In genomic region chr20:17650816-17651760, GRCh38 we compare ENCODE assay signal across 11 cellular contexts. TPM values are rescaled to one million over a fixed set of nuclear protein-coding genes. Genes with fewer than 3 reads are reported as not detected.
DNase-seq lines count a peak whose midpoint lies in the region; ATAC-seq and TF ChIP-seq lines count a peak whose summit lies in the region.
"Had no signal": no experiment of that assay in that cellular context is flagged by ENCODE, and none has a peak within 500 bp of the region (broad histone marks: within the 10 kb centered on the region; RNA-seq: fewer than 3 reads in every experiment).

No MANE protein-coding gene starts in this region.

- TF ChIP-seq POLR2A in vagina (IDR thresholded peaks at IDR 0.05) = no peak

- intact Hi-C loops in left cardiac atrium (cut with DNase I) = no loop called here
- intact Hi-C loops in vagina (cut with DNase I) = loop anchor here (5.0 kb wide), 1 partner anchor 561 kb away; no protein-coding TSS in a partner anchor

- H3K4me1 ChIP-seq in right atrium auricular region (peaks cover 0 to 60% of the 10 kb centered on the region in 2 donors), vagina (peaks cover 68% of the 10 kb centered on the region)

- H3K9me3 ChIP-seq in right atrium auricular region (no peaks in the 10 kb centered on the region), vagina (no peaks in the 10 kb centered on the region)

- H3K27ac ChIP-seq in right atrium auricular region (no peak overlapping the region), VCaP (peak overlapping the region; percentile 49), vagina (peak overlapping the region; percentile 46)

- ATAC-seq in left cardiac atrium (peak in 1 of 2 donors; percentile 9), left lobe of liver (peak; percentile 9), HG02588 (IDR thresholded peaks at IDR 0.05; ENCODE audit: unreplicated experiment) (no peak)

- DNase-seq in left cardiac atrium = peak; percentile 7
- DNase-seq in right atrium auricular region (ENCODE audit: low spot score) = no peak
- no peak for DNase-seq in left lobe of liver (ENCODE audit: low spot score)
- DNase-seq in vagina (ENCODE audit: extremely low spot score in 2 of 2) = no peak
- DNase-seq in nucleus accumbens (lab: John Stamatoyannopoulos, UW) = no peak
- DNase-seq in DMS53 (lab: John Stamatoyannopoulos, UW) = no peak
- DNase-seq: small intestine had no signal

- no peaks in the 10 kb centered on the region for H3K36me3 ChIP-seq in right atrium auricular region
- no peaks in the 10 kb centered on the region for H3K36me3 ChIP-seq in vagina

- H3K27me3 ChIP-seq in right atrium auricular region = no peaks in the 10 kb centered on the region
- H3K27me3 ChIP-seq in vagina = no peaks in the 10 kb centered on the region

- H3K4me3 ChIP-seq in right atrium auricular region (no peak overlapping the region), vagina (no peak overlapping the region)

- TF ChIP-seq CTCF in right atrium auricular region (IDR thresholded peaks at IDR 0.05) = no peak
- TF ChIP-seq CTCF in VCaP (conservative IDR thresholded peaks at IDR 0.05) = no peak
- TF ChIP-seq CTCF in vagina (IDR thresholded peaks at IDR 0.05) = no peak

RNA-seq across cellular contexts. Expression of gene RRBP1, which starts 31.0 kb away (rescaled TPM):
- total RNA-seq in left cardiac atrium (100 to 1,000 TPM in 1 of 2 donors, 10 to 100 TPM in 1; 68.6 to 127 TPM), right atrium auricular region (10 to 100 TPM; 52.0 to 57.7 TPM), left lobe of liver (191 TPM), vagina (79.8 TPM)

RNA-seq across cellular contexts. Expression of gene BANF2, which starts 48.7 kb away (rescaled TPM):
- total RNA-seq in left cardiac atrium (not detected), right atrium auricular region (not detected), left lobe of liver (not detected), vagina (not detected)
- total RNA-seq: left colon, temporal lobe had no signal

Comparison
In these comparisons a context has a peak if more than half of its experiments do, and no peak if none do; other contexts are left out.
1. H3K27ac ChIP-seq: peak in VCaP (single experiment) and vagina (single experiment); none in right atrium auricular region (0 of 2).